Comparison of ENCODE assay signal across 2 cellular contexts in genomic region chr2:168363382-168364092, GRCh38.
TF ChIP-seq lines count a peak whose summit lies in the region.

No MANE protein-coding gene starts in this region.

TF ChIP-seq in GM23338, 12 proteins besides CTCF, POLR2A, EP300 and RAD21:
- TF ChIP-seq ZNF462 (CRISPR knock-in tag; IDR thresholded peaks at IDR 0.05) (no peak), EZH2 (IDR thresholded peaks at IDR 0.05; ENCODE audit: low read depth, unreplicated experiment) (no peak), REST (IDR thresholded peaks at IDR 0.05; ENCODE audit: unreplicated experiment) (no peak), ZNF114 (CRISPR knock-in tag; IDR thresholded peaks at IDR 0.05) (no peak), ZNF331 (CRISPR knock-in tag; IDR thresholded peaks at IDR 0.05; ENCODE audit: low read depth) (no peak), POLR2AphosphoS5 (IDR thresholded peaks at IDR 0.05; ENCODE audit: low read depth) (no peak), CREB1 (CRISPR knock-in tag; IDR thresholded peaks at IDR 0.05; ENCODE audit: low read depth) (no peak), STAT1 (IDR thresholded peaks at IDR 0.05; ENCODE audit: unreplicated experiment) (no peak), NANOG (IDR thresholded peaks at IDR 0.05; ENCODE audit: borderline replicate concordance) (no peak), JUNB (IDR thresholded peaks at IDR 0.05; ENCODE audit: unreplicated experiment) (no peak), EZH2phosphoT487 (IDR thresholded peaks at IDR 0.05; ENCODE audit: unreplicated experiment) (no peak)
TF ChIP-seq in GM23338: peak in this region for 0.

TF ChIP-seq in H1, 55 proteins besides CTCF, POLR2A, EP300 and RAD21:
- TF ChIP-seq SIRT6 (IDR thresholded peaks at IDR 0.05; ENCODE audit: low read length) (no peak), ATF2 (IDR thresholded peaks at IDR 0.05; ENCODE audit: low read length) (no peak), BACH1 (IDR thresholded peaks at IDR 0.05; ENCODE audit: low read length) (no peak), KDM1A (IDR thresholded peaks at IDR 0.05; ENCODE audit: borderline replicate concordance, low read length) (no peak), CBX5 (IDR thresholded peaks at IDR 0.05; ENCODE audit: low read depth, low read length) (no peak), CREB1 (IDR thresholded peaks at IDR 0.05) (no peak), KDM4A (IDR thresholded peaks at IDR 0.05; ENCODE audit: low read depth, low read length, severe bottlenecking) (no peak), NANOG (IDR thresholded peaks at IDR 0.05; ENCODE audit: insufficient read depth, low read depth, low read length, poor library complexity, severe bottlenecking) (no peak), HDAC6 (IDR thresholded peaks at IDR 0.05; ENCODE audit: low read depth, low read length) (no peak), TCF12 (IDR thresholded peaks at IDR 0.05; ENCODE audit: low read depth, low read length) (no peak), RXRA (IDR thresholded peaks at IDR 0.05; ENCODE audit: insufficient read depth, low read depth, low read length) (no peak)
